21 cellular contexts compared by ENCODE assay signal in the genomic region with DNA sequence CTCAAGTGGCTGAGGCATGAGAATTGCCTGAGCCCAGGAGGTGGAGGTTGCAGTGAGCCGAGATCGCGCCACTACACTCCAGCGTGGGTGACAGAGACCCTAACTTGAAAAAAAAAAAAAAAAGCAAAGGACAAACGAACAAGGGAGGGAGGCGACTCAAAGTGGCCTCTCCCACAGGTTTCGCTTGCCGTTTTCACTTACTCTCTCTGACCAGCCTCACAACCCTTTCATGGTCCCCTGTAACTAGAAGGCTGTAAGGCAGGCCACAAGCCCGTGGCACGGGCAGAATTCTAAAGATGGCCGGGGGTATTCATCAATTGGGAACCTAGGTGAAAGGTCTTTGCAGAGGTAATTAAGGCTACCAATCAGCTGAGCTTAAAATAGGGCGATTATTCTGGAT. TPM values are rescaled to one million over a fixed set of nuclear protein-coding genes. Genes with fewer than 3 reads are reported as not detected.
DNase-seq lines count a peak whose midpoint lies in the region; ATAC-seq, FAIRE-seq and TF ChIP-seq lines count a peak whose summit lies in the region.
"Had no signal": no experiment of that assay in that cellular context is flagged by ENCODE, and none has a peak within 500 bp of the region (broad histone marks: within the 10 kb centered on the region; RNA-seq: fewer than 3 reads in every experiment).

No MANE protein-coding gene starts in this region.

- intact Hi-C loops in left ventricle myocardium inferior (cut with micrococcal nuclease) (no loop called here), left ventricle myocardium superior (cut with micrococcal nuclease) (no loop called here), vagina (cut with DNase I) (no loop called here), Caco-2 (cut with micrococcal nuclease; ENCODE audit: unreplicated experiment) (no loop called here)

- H3K9me3 Mint-ChIP-seq in activated T-helper 17 cell treated with anti-CD3 and anti-CD28 coated beads, Interleukin-2, amount 50 U/mL, for 72 hours, result no peaks in the 10 kb centered on the region
- no peaks in the 10 kb centered on the region for H3K9me3 Mint-ChIP-seq in Caco-2 (ENCODE audit: unreplicated experiment)
- H3K9me3 Mint-ChIP-seq: activated CD4-positive, alpha-beta memory T cell treated with anti-CD3 and anti-CD28 coated beads for 36 hours; activated naive CD4-positive, alpha-beta T cell treated with anti-CD3 and anti-CD28 coated beads for 36 hours; neural crest cell; T-helper 2 cell treated with Interferon-gamma antibody and Interleukin-4, amounts not matched to agents 5 μg/mL and 100 μg/mL, for 36 hours had no signal

- peak overlapping the region; percentile 49 to 69 for H3K18ac ChIP-seq in mesenchymal stem cell (ENCODE audit: low read depth in 1 of 2, low read length in 2 of 2)

- H3K4me1 ChIP-seq in left ventricle myocardium inferior (peaks cover 80% of the 10 kb centered on the region), mesenchymal stem cell (ENCODE audit: control insufficient read depth, insufficient read depth, low read depth, low read length) (peaks cover 48% of the 10 kb centered on the region), vagina (peaks cover 71% of the 10 kb centered on the region), Caco-2 (peaks cover 27% of the 10 kb centered on the region), SJCRH30 (peaks cover 9% of the 10 kb centered on the region)

- TF ChIP-seq POLR2A in vagina (IDR thresholded peaks at IDR 0.05), result no peak

- H4K8ac ChIP-seq in mesenchymal stem cell (ENCODE audit: low read length), result no peak overlapping the region

- peak overlapping the region; percentile 10 to 42 for H3K4ac ChIP-seq in mesenchymal stem cell (ENCODE audit: low read depth in 1 of 2, low read length in 2 of 2)

- H3K27me3 Mint-ChIP-seq in activated T-helper 17 cell treated with anti-CD3 and anti-CD28 coated beads, Interleukin-2, amount 50 U/mL, for 72 hours, result no peaks in the 10 kb centered on the region
- no peaks in the 10 kb centered on the region for H3K27me3 Mint-ChIP-seq in Caco-2 (ENCODE audit: insufficient read depth, unreplicated experiment)
- H3K27me3 Mint-ChIP-seq: activated CD4-positive, alpha-beta memory T cell treated with anti-CD3 and anti-CD28 coated beads for 36 hours had no signal

- H2BK120ac ChIP-seq in mesenchymal stem cell (ENCODE audit: low read depth, low read length), result no peak overlapping the region

- H3K9me3 ChIP-seq in left ventricle myocardium inferior (replicated peaks) (no peaks in the 10 kb centered on the region), mesenchymal stem cell (ENCODE audit: control insufficient read depth, low read length) (no peaks in the 10 kb centered on the region), vagina (no peaks in the 10 kb centered on the region), Caco-2 (no peaks in the 10 kb centered on the region), SJCRH30 (replicated peaks) (no peaks in the 10 kb centered on the region)
- H3K9me3 ChIP-seq: psoas muscle had no signal

- H2AK5ac ChIP-seq in mesenchymal stem cell (ENCODE audit: low read length, severe bottlenecking), result peak overlapping the region; percentile 75

- peaks cover 17% of the 10 kb centered on the region for H3K4me1 Mint-ChIP-seq in activated T-helper 17 cell treated with anti-CD3 and anti-CD28 coated beads, Interleukin-2, amount 50 U/mL, for 72 hours
- peaks cover 20% of the 10 kb centered on the region for H3K4me1 Mint-ChIP-seq in Caco-2 (ENCODE audit: low read depth, unreplicated experiment)

- peak overlapping the region; percentile 51 for H3K27ac Mint-ChIP-seq in activated T-helper 17 cell treated with anti-CD3 and anti-CD28 coated beads, Interleukin-2, amount 50 U/mL, for 72 hours
- H3K27ac Mint-ChIP-seq in Caco-2 (ENCODE audit: unreplicated experiment), result no peak overlapping the region
- H3K27ac Mint-ChIP-seq: activated CD4-positive, alpha-beta memory T cell treated with anti-CD3 and anti-CD28 coated beads for 36 hours; activated naive CD4-positive, alpha-beta T cell treated with anti-CD3 and anti-CD28 coated beads for 36 hours; T-helper 2 cell treated with Interferon-gamma antibody and Interleukin-4, amounts not matched to agents 5 μg/mL and 100 μg/mL, for 36 hours had no signal

- H3K4me3 Mint-ChIP-seq in activated T-helper 17 cell treated with anti-CD3 and anti-CD28 coated beads, Interleukin-2, amount 50 U/mL, for 72 hours, result no peak overlapping the region
- H3K4me3 Mint-ChIP-seq in Caco-2 (ENCODE audit: unreplicated experiment), result no peak overlapping the region
- H3K4me3 Mint-ChIP-seq: activated CD4-positive, alpha-beta memory T cell treated with anti-CD3 and anti-CD28 coated beads for 36 hours; activated naive CD4-positive, alpha-beta T cell treated with anti-CD3 and anti-CD28 coated beads for 36 hours; neural crest cell; T-helper 2 cell treated with Interferon-gamma antibody and Interleukin-4, amounts not matched to agents 5 μg/mL and 100 μg/mL, for 36 hours had no signal

- peaks cover 6% of the 10 kb centered on the region for H3K36me3 Mint-ChIP-seq in activated T-helper 17 cell treated with anti-CD3 and anti-CD28 coated beads, Interleukin-2, amount 50 U/mL, for 72 hours (ENCODE audit: low read depth)
- peaks cover 26% of the 10 kb centered on the region for H3K36me3 Mint-ChIP-seq in Caco-2 (ENCODE audit: insufficient read depth, unreplicated experiment)

- no peak for ATAC-seq in left ventricle myocardium superior
- no peak for ATAC-seq in activated T-helper 17 cell treated with anti-CD3 and anti-CD28 coated beads, Interleukin-2, amount 50 U/mL, for 72 hours (replicated peaks)
- ATAC-seq: psoas muscle had no signal

- FAIRE-seq in RCC 7860 (lab: Jason Lieb, UNC), result no peak

- no peaks in the 10 kb centered on the region for H3K79me1 ChIP-seq in mesenchymal stem cell (replicated peaks; ENCODE audit: low read length, poor library complexity, severe bottlenecking)

- H3K36me3 ChIP-seq in left ventricle myocardium inferior (no peaks in the 10 kb centered on the region), mesenchymal stem cell (ENCODE audit: control insufficient read depth in 1 of 2, insufficient read depth in 2 of 2, low read depth in 1 of 2, low read length in 2 of 2) (peaks cover 0 to 10% of the 10 kb centered on the region in 2 experiments), vagina (no peaks in the 10 kb centered on the region), Caco-2 (ENCODE audit: control insufficient read depth, insufficient read depth, low read length) (no peaks in the 10 kb centered on the region), SJCRH30 (no peaks in the 10 kb centered on the region)

- 85% methylated on average over 12 of the region's 12 CpGs for WGBS in mesenchymal stem cell

- H2AFZ ChIP-seq in mesenchymal stem cell (ENCODE audit: low read depth, low read length), result no peak overlapping the region

- BruUV-seq in Caco-2 (replicated peaks; lab: Mats Ljungman, UMichigan), result no TSS peak

- H2BK15ac ChIP-seq in mesenchymal stem cell (ENCODE audit: low read depth, poor library complexity, severe bottlenecking), result peak overlapping the region; percentile 77

- H3K27ac ChIP-seq in left ventricle myocardium inferior (replicated peaks) (peak overlapping the region; percentile 61), mesenchymal stem cell (ENCODE audit: low read length, poor library complexity, severe bottlenecking) (no peak overlapping the region), vagina (peak overlapping the region; percentile 53), SJCRH30 (no peak overlapping the region)
- H3K27ac ChIP-seq: C4-2B, HL-60, psoas muscle had no signal

- POLR2A ChIA-PET in Caco-2 (lab: Charles Lee), result no interaction called here

- H3K4me3 ChIP-seq in left ventricle myocardium inferior (no peak overlapping the region), mesenchymal stem cell (ENCODE audit: insufficient read depth in 1 of 2, low read depth in 1 of 2, low read length in 2 of 2) (no peak overlapping the region), vagina (no peak overlapping the region), Caco-2 (ENCODE audit: low read depth, low read length) (no peak overlapping the region), SJCRH30 (no peak overlapping the region)
- H3K4me3 ChIP-seq: psoas muscle had no signal

- CTCF ChIA-PET in Caco-2 (lab: Charles Lee), result no interaction called here

- peak overlapping the region in 1 of 2 experiments; percentile 40 for H2BK12ac ChIP-seq in mesenchymal stem cell (ENCODE audit: low read length in 2 of 2)

- no peak overlapping the region for H3K23ac ChIP-seq in mesenchymal stem cell (ENCODE audit: low read length in 2 of 2)

- peak overlapping the region; percentile 1 for H3K9ac ChIP-seq in mesenchymal stem cell (ENCODE audit: low read length)

- H3K27me3 ChIP-seq in left ventricle myocardium inferior (ENCODE audit: low read depth) (no peaks in the 10 kb centered on the region), mesenchymal stem cell (ENCODE audit: control insufficient read depth in 1 of 2, insufficient read depth in 1 of 2, low read length in 2 of 2) (no peaks in the 10 kb centered on the region), vagina (no peaks in the 10 kb centered on the region), Caco-2 (replicated peaks; ENCODE audit: control insufficient read depth, insufficient read depth, low read length) (no peaks in the 10 kb centered on the region), SJCRH30 (no peaks in the 10 kb centered on the region)

- TF ChIP-seq CTCF in left ventricle myocardium inferior (IDR thresholded peaks at IDR 0.05; ENCODE audit: borderline replicate concordance), result no peak
- TF ChIP-seq CTCF in vagina (IDR thresholded peaks at IDR 0.05), result no peak
- no peak for TF ChIP-seq CTCF in Caco-2 (IDR thresholded peaks at IDR 0.05; ENCODE audit: insufficient read depth in 1 of 2, low read depth in 1 of 2, low read length in 1 of 2, severe bottlenecking in 1 of 2, unreplicated experiment in 1 of 2)

- no peak overlapping the region for H3K14ac ChIP-seq in mesenchymal stem cell (ENCODE audit: low read length in 2 of 2)

- peak overlapping the region; percentile 66 for H4K91ac ChIP-seq in mesenchymal stem cell (ENCODE audit: low read length)

- DNase-seq in left ventricle myocardium inferior, result no peak
- DNase-seq in left ventricle myocardium superior, result no peak
- no peak for DNase-seq in mesenchymal stem cell
- no peak for DNase-seq in vagina (ENCODE audit: extremely low spot score in 2 of 2)
- DNase-seq in Caco-2, result no peak
- no peak for DNase-seq in SJCRH30
- DNase-seq in RCC 7860 (ENCODE audit: low spot score), result no peak
- DNase-seq: activated CD4-positive, alpha-beta memory T cell treated with anti-CD3 and anti-CD28 coated beads for 36 hours; activated T-cell treated with anti-CD3 and anti-CD28 coated beads, Interleukin-2, amount 50 U/mL, for 1 hour; KG1; kidney glomerular epithelial cell; NCI-H187; NCI-H774; stimulated activated CD4-positive, alpha-beta T cell treated with anti-CD3 and anti-CD28 coated beads, Interleukin-4, amount 100 ng/mL, for 24 hours had no signal

- no peak overlapping the region for H2BK5ac ChIP-seq in mesenchymal stem cell (ENCODE audit: low read depth, low read length, poor library complexity, severe bottlenecking)

- no peak overlapping the region for H3K4me2 ChIP-seq in mesenchymal stem cell (ENCODE audit: low read length, poor library complexity, severe bottlenecking)

RNA-seq across cellular contexts. Expression of gene GNA12, which starts 25.5 kb away (rescaled TPM):
- total RNA-seq in left ventricle myocardium inferior (43.0 TPM), left ventricle myocardium superior (40.4 TPM), vagina (29.5 TPM), Caco-2 (2022) (59.3 and 63.8 TPM in 2 replicates)
- 10 to 100 TPM; 15.4 to 17.4 TPM for total RNA-seq in activated T-helper 17 cell treated with anti-CD3 and anti-CD28 coated beads, Interleukin-2, amount 50 U/mL, for 72 hours
- polyA plus RNA-seq in mesenchymal stem cell (2013, experiment 1 of 2), result 78.8 TPM
- 79.8 TPM for polyA plus RNA-seq in mesenchymal stem cell (2013, experiment 2 of 2)
- total RNA-seq in SJCRH30 (2014; rRNA removed; shearing (Covaris generic)), result 18.1 and 19.3 TPM in 2 replicates

Comparison
In these comparisons a context has a peak if more than half of its experiments do, and no peak if none do; other contexts are left out.
1. H3K27ac ChIP-seq: peak in left ventricle myocardium inferior (single experiment) and vagina (single experiment); none in mesenchymal stem cell (single experiment) and SJCRH30 (single experiment).